ENCODE assay signal across 9 cellular contexts in the genomic region with DNA sequence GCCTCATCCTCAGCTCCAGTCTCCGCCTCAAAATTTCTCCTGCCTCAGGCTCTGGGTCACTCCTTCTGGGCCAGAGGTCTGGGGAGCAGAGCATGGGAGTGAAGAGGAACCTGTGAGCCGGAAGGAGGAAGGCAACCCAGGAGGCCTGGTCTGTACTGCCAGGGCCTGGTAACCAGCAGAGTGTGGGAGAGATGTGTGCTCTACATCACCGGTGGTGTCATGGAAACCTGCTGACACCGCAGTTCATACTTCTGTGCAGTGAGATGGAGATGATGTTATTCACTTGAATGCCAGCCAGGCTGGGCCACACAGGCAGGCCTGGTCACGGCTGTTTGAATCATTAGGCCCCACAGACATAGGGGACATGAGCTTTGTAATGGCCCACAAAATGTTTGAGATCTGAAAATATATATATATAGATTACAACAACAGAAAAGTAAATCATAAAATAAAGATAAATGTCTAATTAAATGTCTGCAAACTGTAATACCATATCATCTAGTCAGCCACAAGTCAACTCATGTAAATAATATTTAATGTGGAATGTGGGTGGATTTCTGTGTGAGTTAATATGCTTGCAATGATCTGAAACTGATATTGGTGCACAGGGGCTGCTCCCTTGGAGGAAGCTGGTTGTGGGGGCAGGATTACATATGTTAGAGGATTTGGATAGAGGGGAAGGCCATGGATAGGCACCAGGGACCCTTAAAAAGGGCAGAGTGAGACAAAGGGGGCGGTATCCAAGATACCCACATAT.
DNase-seq lines count a peak whose midpoint lies in the region; ATAC-seq and TF ChIP-seq lines count a peak whose summit lies in the region.
"Had no signal": no experiment of that assay in that cellular context is flagged by ENCODE, and none has a peak within 500 bp of the region (broad histone marks: within the 10 kb centered on the region; RNA-seq: fewer than 3 reads in every experiment).

No MANE protein-coding gene starts in this region.

- ATAC-seq in HG03378 (IDR thresholded peaks at IDR 0.05; ENCODE audit: unreplicated experiment), result no peak

- H3K27me3 ChIP-seq in breast epithelium (no peaks in the 10 kb centered on the region), muscle layer of duodenum (ENCODE audit: low read depth, low read length) (no peaks in the 10 kb centered on the region)

- peaks cover 5 to 13% of the 10 kb centered on the region in 2 donors for H3K9me3 ChIP-seq in breast epithelium
- peaks cover 0 to 5% of the 10 kb centered on the region in 2 donors for H3K9me3 ChIP-seq in muscle layer of duodenum (ENCODE audit: control insufficient read depth in 1 of 2, low read length in 2 of 2)

- no peak for TF ChIP-seq CTCF in breast epithelium (IDR thresholded peaks at IDR 0.05)

- H3K27ac ChIP-seq in breast epithelium (peak overlapping the region; percentile 56 to 72), muscle layer of duodenum (ENCODE audit: low read length) (peak overlapping the region; percentile 37)

- H3K4me3 ChIP-seq in breast epithelium (no peak overlapping the region), muscle layer of duodenum (ENCODE audit: low read depth in 1 of 2, low read length in 2 of 2) (no peak overlapping the region)

- intact Hi-C loops in breast epithelium (cut with DNase I; ENCODE audit: low total_unique reads), result loop anchor here (5.0 kb wide), 1 partner anchor 382 kb away; no protein-coding TSS in a partner anchor

- H3K4me1 ChIP-seq in breast epithelium (peaks cover 0 to 8% of the 10 kb centered on the region in 2 donors), muscle layer of duodenum (ENCODE audit: control insufficient read depth in 1 of 2, insufficient read depth in 2 of 2, low read length in 2 of 2) (peaks cover 0 to 17% of the 10 kb centered on the region in 2 donors)

- no peak for TF ChIP-seq POLR2A in breast epithelium (IDR thresholded peaks at IDR 0.05)

- DNase-seq in AG08395 (ENCODE audit: low spot score) (peak; percentile 91), M059J (ENCODE audit: low read depth) (peak; percentile 98), breast epithelium (ENCODE audit: low spot score in 2 of 2) (no peak), NCI-H1930 (lab: John Stamatoyannopoulos, UW) (no peak), T-helper 9 cell (no peak)
- no peak for DNase-seq in activated CD4-positive, alpha-beta T cell treated with anti-CD3 and anti-CD28 coated beads, Interleukin-2, amount 50 U/mL, for 4 hours
- DNase-seq: activated CD4-positive, CD25-positive, alpha-beta regulatory T cell treated with anti-CD3 and anti-CD28 coated beads, Interleukin-2, amount 50 U/mL, for 72 hours had no signal

- no peaks in the 10 kb centered on the region for H3K36me3 ChIP-seq in breast epithelium
- H3K36me3 ChIP-seq in muscle layer of duodenum (ENCODE audit: control insufficient read depth in 1 of 2, insufficient read depth in 2 of 2, low read length in 2 of 2), result no peaks in the 10 kb centered on the region

Comparison
In these comparisons a context has a peak if more than half of its experiments do, and no peak if none do; other contexts are left out.
1. DNase-seq: peak in AG08395 (single experiment) and M059J (single experiment); none in breast epithelium (0 of 2), activated CD4-positive, alpha-beta T cell treated with anti-CD3 and anti-CD28 coated beads, Interleukin-2, amount 50 U/mL, for 4 hours (0 of 2), NCI-H1930 (0 of 2) and T-helper 9 cell (single experiment).